Comparison of ENCODE assay signal across 9 cellular contexts in the genomic region with DNA sequence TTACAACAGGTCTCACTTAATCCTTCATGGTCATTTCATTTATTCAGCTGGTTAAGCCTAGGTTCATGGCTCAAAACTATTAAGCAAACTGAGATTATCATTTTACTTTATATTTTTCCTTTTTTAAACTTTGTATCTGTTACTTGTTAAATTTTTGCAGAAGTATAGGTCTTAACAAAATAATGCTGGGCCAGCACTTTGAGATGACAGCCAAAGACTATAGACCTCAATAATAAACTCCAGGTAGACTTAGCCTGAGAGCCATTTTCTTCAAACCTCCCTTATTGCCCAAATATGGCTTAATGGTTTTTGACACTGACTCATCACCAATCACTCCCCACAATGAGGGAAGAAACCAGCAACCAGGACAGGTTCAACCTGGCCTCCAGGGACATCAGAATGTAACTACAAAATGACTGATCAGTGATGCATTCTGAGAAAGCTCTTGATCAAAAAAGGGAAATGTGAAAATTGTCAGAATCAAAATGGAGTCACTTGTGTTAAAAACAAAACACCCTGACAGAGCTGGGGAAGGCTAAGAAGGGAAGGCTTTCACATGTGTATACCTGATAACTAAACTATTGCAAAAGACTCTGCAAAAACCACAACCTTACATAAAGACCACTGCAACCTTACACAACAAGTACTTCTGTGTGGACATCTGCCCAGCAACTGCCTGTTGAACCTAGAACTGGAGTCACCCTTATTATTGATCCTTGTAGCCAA. TPM values are rescaled to one million over a fixed set of nuclear protein-coding genes. Genes with fewer than 3 reads are reported as not detected.
DNase-seq lines count a peak whose midpoint lies in the region; ATAC-seq, FAIRE-seq and TF ChIP-seq lines count a peak whose summit lies in the region.
"Had no signal": no experiment of that assay in that cellular context is flagged by ENCODE, and none has a peak within 500 bp of the region (broad histone marks: within the 10 kb centered on the region; RNA-seq: fewer than 3 reads in every experiment).

No MANE protein-coding gene starts in this region.

- H3K9me3 Mint-ChIP-seq in CD8-positive, alpha-beta T cell: no peaks in the 10 kb centered on the region
- H3K9me3 Mint-ChIP-seq in activated naive CD4-positive, alpha-beta T cell treated with anti-CD3 and anti-CD28 coated beads for 36 hours: no peaks in the 10 kb centered on the region
- H3K9me3 Mint-ChIP-seq: central memory CD8-positive, alpha-beta T cell had no signal

- intact Hi-C loops in CD8-positive, alpha-beta T cell (cut with DNase I, micrococcal nuclease): loop anchor here (5.0 to 10.0 kb wide), 7 partner anchors 63 to 1382 kb away; a partner anchor contains a TSS
- intact Hi-C loops in activated naive CD4-positive, alpha-beta T cell treated with anti-CD3 and anti-CD28 coated beads for 36 hours (cut with micrococcal nuclease): loop anchor here (1.0 to 10.0 kb wide), 20 partner anchors 64 to 1650 kb away; a partner anchor contains a TSS
- intact Hi-C loops in vagina (cut with DNase I): no loop called here

- TF ChIP-seq POLR2A in vagina (IDR thresholded peaks at IDR 0.05): no peak

- no peaks in the 10 kb centered on the region for H3K27me3 ChIP-seq in CD8-positive, alpha-beta T cell (ENCODE audit: insufficient read depth, low read length)
- no peaks in the 10 kb centered on the region for H3K27me3 ChIP-seq in vagina

- peaks cover 3% of the 10 kb centered on the region for H3K36me3 Mint-ChIP-seq in CD8-positive, alpha-beta T cell
- no peaks in the 10 kb centered on the region for H3K36me3 Mint-ChIP-seq in activated naive CD4-positive, alpha-beta T cell treated with anti-CD3 and anti-CD28 coated beads for 36 hours (ENCODE audit: low read depth)

- H3K27ac Mint-ChIP-seq in CD8-positive, alpha-beta T cell: no peak overlapping the region
- H3K27ac Mint-ChIP-seq in activated naive CD4-positive, alpha-beta T cell treated with anti-CD3 and anti-CD28 coated beads for 36 hours: peak overlapping the region; percentile 78

- no peak for FAIRE-seq in urothelium cell line (lab: Jason Lieb, UNC)

- H3K36me3 ChIP-seq in CD8-positive, alpha-beta T cell (ENCODE audit: insufficient read depth, low read length): no peaks in the 10 kb centered on the region
- H3K36me3 ChIP-seq in vagina: no peaks in the 10 kb centered on the region

- no peak overlapping the region for H3K27ac ChIP-seq in CD8-positive, alpha-beta T cell (ENCODE audit: low read depth, low read length)
- H3K27ac ChIP-seq in vagina: no peak overlapping the region

- H3K9me3 ChIP-seq in CD8-positive, alpha-beta T cell (ENCODE audit: low read length): no peaks in the 10 kb centered on the region
- no peaks in the 10 kb centered on the region for H3K9me3 ChIP-seq in vagina

- H3K4me1 ChIP-seq in CD8-positive, alpha-beta T cell (ENCODE audit: insufficient read depth, low read length): peaks cover 21% of the 10 kb centered on the region
- H3K4me1 ChIP-seq in vagina: peaks cover 20% of the 10 kb centered on the region

- DNase-seq in CD8-positive, alpha-beta T cell: no peak
- peak; percentile 80 for DNase-seq in activated naive CD4-positive, alpha-beta T cell treated with anti-CD3 and anti-CD28 coated beads for 36 hours
- no peak for DNase-seq in vagina (ENCODE audit: extremely low spot score in 2 of 2)
- DNase-seq in NCI-H345 treated with DMSO at 0.1 percent for 48 hours (lab: John Stamatoyannopoulos, UW; ENCODE audit: unreplicated experiment): no peak
- no peak for DNase-seq in urothelium cell line (ENCODE audit: low spot score)
- DNase-seq in UCSD-AML1 (lab: John Stamatoyannopoulos, UW; ENCODE audit: unreplicated experiment): no peak

- peak; percentile 12 for ATAC-seq in CD8-positive, alpha-beta T cell
- ATAC-seq in GM19438 (IDR thresholded peaks at IDR 0.05; ENCODE audit: low read depth, unreplicated experiment) (peak; percentile 34), HG03442 (IDR thresholded peaks at IDR 0.05; ENCODE audit: unreplicated experiment) (peak; percentile 71)

- TF ChIP-seq CTCF in CD8-positive, alpha-beta T cell (IDR thresholded peaks at IDR 0.05): no peak
- no peak for TF ChIP-seq CTCF in vagina (IDR thresholded peaks at IDR 0.05)

- CTCF ChIA-PET in CD8-positive, alpha-beta T cell (lab: Charles Lee): interaction anchor here (1.1 kb wide), 1 partner anchor 45 kb away, joined by 3 read pairs; no protein-coding TSS in a partner anchor
- CTCF ChIA-PET in activated naive CD4-positive, alpha-beta T cell treated with anti-CD3 and anti-CD28 coated beads for 36 hours (lab: Charles Lee): interaction anchor here (0.7 to 1.8 kb wide), 4 partner anchors 10 to 102 kb away, joined by 3 to 5 read pairs (median 4); no protein-coding TSS in a partner anchor

- POLR2A ChIA-PET in CD8-positive, alpha-beta T cell (lab: Charles Lee): interaction anchor here (1.5 kb wide), 1 partner anchor 14 kb away, joined by 3 read pairs; no protein-coding TSS in a partner anchor

- H3K27me3 Mint-ChIP-seq in CD8-positive, alpha-beta T cell (ENCODE audit: low read depth): no peaks in the 10 kb centered on the region
- no peaks in the 10 kb centered on the region for H3K27me3 Mint-ChIP-seq in activated naive CD4-positive, alpha-beta T cell treated with anti-CD3 and anti-CD28 coated beads for 36 hours (ENCODE audit: low read depth)
- H3K27me3 Mint-ChIP-seq: central memory CD8-positive, alpha-beta T cell had no signal

- H3K4me3 Mint-ChIP-seq in CD8-positive, alpha-beta T cell: no peak overlapping the region
- no peak overlapping the region for H3K4me3 Mint-ChIP-seq in activated naive CD4-positive, alpha-beta T cell treated with anti-CD3 and anti-CD28 coated beads for 36 hours
- H3K4me3 Mint-ChIP-seq: central memory CD8-positive, alpha-beta T cell had no signal

- H3K4me1 Mint-ChIP-seq in CD8-positive, alpha-beta T cell (ENCODE audit: low read depth): peaks cover 18% of the 10 kb centered on the region
- H3K4me1 Mint-ChIP-seq in activated naive CD4-positive, alpha-beta T cell treated with anti-CD3 and anti-CD28 coated beads for 36 hours (ENCODE audit: low read depth): peaks cover 54% of the 10 kb centered on the region

- H3K4me3 ChIP-seq in CD8-positive, alpha-beta T cell (ENCODE audit: low read depth, low read length): no peak overlapping the region
- no peak overlapping the region for H3K4me3 ChIP-seq in vagina

RNA-seq across cellular contexts. Expression of a gene that starts 2.1 kb away (rescaled TPM):
- 10 to 100 TPM; 10.8 to 11.9 TPM for total RNA-seq in CD8-positive, alpha-beta T cell
- total RNA-seq in activated naive CD4-positive, alpha-beta T cell treated with anti-CD3 and anti-CD28 coated beads for 36 hours: 1 to 10 TPM; 5.3 to 5.7 TPM
- total RNA-seq in vagina: 18.7 TPM

Comparison
In these comparisons a context has a peak if more than half of its experiments do, and no peak if none do; other contexts are left out.
1. ATAC-seq: peak in every context shown above with its lines; median percentile 71 in HG03442; 34 in GM19438; 12 in CD8-positive, alpha-beta T cell.